In the genomic region with DNA sequence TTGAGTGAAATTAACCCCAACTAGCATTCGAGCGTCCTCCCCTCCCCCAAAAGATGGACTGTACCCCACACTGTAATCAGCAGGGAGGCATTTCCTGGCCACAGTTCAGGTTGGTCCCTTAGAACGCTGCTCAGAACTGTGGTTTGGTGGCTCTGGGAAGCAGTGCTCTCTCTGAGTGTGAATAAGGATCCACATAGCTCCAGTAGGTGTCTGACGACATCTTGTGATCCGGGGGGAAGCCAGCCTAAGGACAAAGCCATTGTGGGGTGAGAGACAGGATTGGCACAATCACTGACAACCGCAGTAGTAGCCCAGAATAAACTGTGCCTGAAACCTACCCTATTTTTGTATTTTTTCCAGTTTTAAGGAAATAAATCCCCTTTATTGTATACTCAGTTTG, we compare ENCODE assay signal across 18 cellular contexts.
DNase-seq lines count a peak whose midpoint lies in the region; ATAC-seq and TF ChIP-seq lines count a peak whose summit lies in the region.
"Had no signal": no experiment of that assay in that cellular context is flagged by ENCODE, and none has a peak within 500 bp of the region (broad histone marks: within the 10 kb centered on the region; RNA-seq: fewer than 3 reads in every experiment).

No MANE protein-coding gene starts in this region.

- no peak overlapping the region for H2BK120ac ChIP-seq in H9 (ENCODE audit: low read depth, low read length, poor library complexity, severe bottlenecking)
- H2BK120ac ChIP-seq in trophoblast cell (ENCODE audit: insufficient read depth, low read length, poor library complexity) = no peak overlapping the region

- no peak overlapping the region for H3K56ac ChIP-seq in H9 (ENCODE audit: insufficient read length, low read depth, low read length)

- ATAC-seq in RWPE2 (ENCODE audit: low read depth) = no peak
- no peak for ATAC-seq in HG03378 (IDR thresholded peaks at IDR 0.05; ENCODE audit: unreplicated experiment)
- ATAC-seq: PC-3 had no signal

- no peak overlapping the region for H2BK20ac ChIP-seq in H9 (ENCODE audit: low read depth, low read length, poor library complexity, severe bottlenecking)

- H2BK15ac ChIP-seq in H9 (ENCODE audit: low read depth, low read length) = no peak overlapping the region

- H3K27ac Mint-ChIP-seq in H9 = peak overlapping the region; percentile 8 to 85 (median 45); a peak in 5 of 7 replicates

- H3K18ac ChIP-seq in H9 (ENCODE audit: insufficient read length, low read depth, low read length) (no peak overlapping the region), trophoblast cell (ENCODE audit: low read length) (peak overlapping the region; percentile 19)

- H3K36me3 ChIP-seq in RWPE2 (ENCODE audit: low read depth) = no peaks in the 10 kb centered on the region
- no peaks in the 10 kb centered on the region for H3K36me3 ChIP-seq in iPS-15b (ENCODE audit: control insufficient read depth, insufficient read depth, low read length)
- peaks cover 0 to 3% of the 10 kb centered on the region in 2 experiments for H3K36me3 ChIP-seq in trophoblast cell (ENCODE audit: control insufficient read depth in 1 of 2, insufficient read depth in 2 of 2, low read length in 2 of 2)

- H3K4ac ChIP-seq in H9 (ENCODE audit: low read depth, low read length) (no peak overlapping the region), trophoblast cell (ENCODE audit: low read depth, low read length) (peak overlapping the region; percentile 76)

- peaks cover 82 to 83% of the 10 kb centered on the region in 2 experiments for H3K4me1 Mint-ChIP-seq in H9

- H2BK12ac ChIP-seq in H9 (ENCODE audit: insufficient read length, low read depth, low read length) = no peak overlapping the region
- H2BK12ac ChIP-seq in trophoblast cell (ENCODE audit: low read length) = no peak overlapping the region

- no peak overlapping the region for H3K4me3 ChIP-seq in RWPE2 (ENCODE audit: severe bottlenecking)
- H3K4me3 ChIP-seq in iPS-15b (ENCODE audit: low read depth, low read length) = no peak overlapping the region
- no peak overlapping the region for H3K4me3 ChIP-seq in trophoblast cell (ENCODE audit: low read depth, low read length)

- no peak overlapping the region for H3K23ac ChIP-seq in H9 (ENCODE audit: insufficient read length, low read depth, low read length)
- no peak overlapping the region for H3K23ac ChIP-seq in trophoblast cell (ENCODE audit: low read length)

- in situ Hi-C loops in G401 (cut with HindIII; ENCODE audit: low sequenced_read_pairs) = no loop called here

- H3K27ac ChIP-seq in H9 (ENCODE audit: insufficient read length, low read depth, low read length) = no peak overlapping the region
- H3K27ac ChIP-seq in RWPE2 (ENCODE audit: poor library complexity, severe bottlenecking) = peak overlapping the region; percentile 80
- no peak overlapping the region for H3K27ac ChIP-seq in trophoblast cell (ENCODE audit: low read depth, low read length)
- H3K27ac ChIP-seq: C4-2B had no signal

- H4K20me1 ChIP-seq in H9 (ENCODE audit: control insufficient read depth, insufficient read depth, insufficient read length) = no peaks in the 10 kb centered on the region

- no peak overlapping the region for H3K4me2 ChIP-seq in H9 (ENCODE audit: insufficient read depth, insufficient read length, low read length)
- H3K4me2 ChIP-seq in trophoblast cell (ENCODE audit: low read length) = no peak overlapping the region

- H3K4me1 ChIP-seq in H9 (ENCODE audit: insufficient read depth, low read length) = peaks cover 24% of the 10 kb centered on the region; the same call in 1 of the 2 replicates
- H3K4me1 ChIP-seq in RWPE2 (ENCODE audit: insufficient read depth, poor library complexity, severe bottlenecking) = peaks cover 39% of the 10 kb centered on the region
- H3K4me1 ChIP-seq in iPS-15b (ENCODE audit: control insufficient read depth, insufficient read depth, low read length) = peaks cover 32% of the 10 kb centered on the region
- H3K4me1 ChIP-seq in trophoblast cell (ENCODE audit: control insufficient read depth in 1 of 2, insufficient read depth in 2 of 2, low read length in 2 of 2) = peaks cover 22 to 24% of the 10 kb centered on the region in 2 experiments

- no peaks in the 10 kb centered on the region for H3K27me3 Mint-ChIP-seq in H9 (ENCODE audit: low read depth)

- H3K79me1 ChIP-seq in H9 (ENCODE audit: insufficient read depth, low read depth, low read length, poor library complexity, severe bottlenecking) = peaks cover 9% of the 10 kb centered on the region
- H3K79me1 ChIP-seq in trophoblast cell (ENCODE audit: low read length) = peaks cover 8% of the 10 kb centered on the region

- no peak overlapping the region for H3K14ac ChIP-seq in H9 (ENCODE audit: insufficient read depth, low read length)
- H3K14ac ChIP-seq in trophoblast cell (ENCODE audit: low read length) = peak overlapping the region; percentile 1

- H4K5ac ChIP-seq in H9 (ENCODE audit: insufficient read length, low read depth, low read length) = no peak overlapping the region

- no peaks in the 10 kb centered on the region for H3K9me3 Mint-ChIP-seq in H9

- H4K12ac ChIP-seq in trophoblast cell (ENCODE audit: low read depth, low read length) = no peak overlapping the region

- H3K27me3 ChIP-seq in H9 (ENCODE audit: insufficient read depth, low read length) (no peaks in the 10 kb centered on the region), RWPE2 (ENCODE audit: insufficient read depth, poor library complexity, severe bottlenecking) (no peaks in the 10 kb centered on the region), iPS-15b (ENCODE audit: control insufficient read depth, insufficient read depth, low read length) (no peaks in the 10 kb centered on the region), trophoblast cell (ENCODE audit: insufficient read depth, low read length) (no peaks in the 10 kb centered on the region)

- no peak overlapping the region for H4K91ac ChIP-seq in H9 (ENCODE audit: insufficient read length, low read depth, low read length)
- H4K91ac ChIP-seq in trophoblast cell (ENCODE audit: low read depth, low read length) = no peak overlapping the region

- no CpG with 5 or more reads among the region's 6 CpGs for WGBS in H9 (ENCODE audit: extremely low coverage, insufficient read length, low lambda C conversion rate)
- WGBS in trophoblast cell (ENCODE audit: extremely low coverage, insufficient coverage, insufficient read length) = no CpG with 5 or more reads among the region's 6 CpGs

- H3K9ac ChIP-seq in H9 (ENCODE audit: extremely low read depth, insufficient read length, low read length) = no peak overlapping the region
- H3K9ac ChIP-seq in iPS-15b (ENCODE audit: low read depth, low read length) = peak overlapping the region; percentile 48
- no peak overlapping the region for H3K9ac ChIP-seq in trophoblast cell (ENCODE audit: low read length)

- H4K8ac ChIP-seq in H9 (replicated peaks; ENCODE audit: insufficient read length, low read depth, low read length) (no peak overlapping the region), trophoblast cell (ENCODE audit: low read depth, low read length) (no peak overlapping the region)

- H3K9me3 ChIP-seq in H9 (ENCODE audit: control insufficient read depth, low read depth, low read length) = no peaks in the 10 kb centered on the region
- no peaks in the 10 kb centered on the region for H3K9me3 ChIP-seq in RWPE2 (ENCODE audit: severe bottlenecking)
- H3K9me3 ChIP-seq in iPS-15b (ENCODE audit: control insufficient read depth, insufficient read depth, low read length) = no peaks in the 10 kb centered on the region
- no peaks in the 10 kb centered on the region for H3K9me3 ChIP-seq in trophoblast cell (ENCODE audit: insufficient read depth, low read depth, low read length)

- H2AK5ac ChIP-seq in H9 (ENCODE audit: insufficient read length, low read length) (no peak overlapping the region), trophoblast cell (ENCODE audit: low read length) (no peak overlapping the region)

- H3K36me3 Mint-ChIP-seq in H9 (ENCODE audit: insufficient read depth in 1 of 3, low read depth in 3 of 3) = no peaks in the 10 kb centered on the region

- no peaks in the 10 kb centered on the region for H3K23me2 ChIP-seq in H9 (ENCODE audit: insufficient read length, low read depth, low read length, poor library complexity, severe bottlenecking)

- H2BK5ac ChIP-seq in H9 (ENCODE audit: insufficient read length, low read length) (no peak overlapping the region), trophoblast cell (ENCODE audit: low read depth, low read length, poor library complexity) (no peak overlapping the region)

- H3K79me2 ChIP-seq in H9 (ENCODE audit: insufficient read depth, low read length) (peaks cover 38% of the 10 kb centered on the region; the same call in 1 of the 2 replicates), trophoblast cell (ENCODE audit: control insufficient read depth, insufficient read depth, low read length, poor library complexity) (peaks cover 24% of the 10 kb centered on the region)

- no peak overlapping the region for H3T11ph ChIP-seq in H9 (ENCODE audit: low read length)

- no peak overlapping the region for H2AFZ ChIP-seq in H9 (ENCODE audit: low read length)
- no peak overlapping the region for H2AFZ ChIP-seq in trophoblast cell (ENCODE audit: insufficient read depth, low read length, poor library complexity)

- no peak for DNase-seq in H9
- no peak for DNase-seq in RWPE2 (ENCODE audit: low spot score)
- no peak for DNase-seq in trophoblast cell
- DNase-seq in hepatic stellate cell (ENCODE audit: low spot score) = no peak
- no peak for DNase-seq in DMS 273 (lab: John Stamatoyannopoulos, UW; ENCODE audit: unreplicated experiment)
- no peak for DNase-seq in G401 (ENCODE audit: low spot score)
- DNase-seq: COR-L47, HCEC 1CT, KG1, NCI-H1048, NCI-H1694, NCI-H345, NCI-H526 treated with DMSO at 0.1 percent for 48 hours, PC-3, SHP77 treated with DMSO at 0.1 percent for 48 hours had no signal

- TF ChIP-seq CTCF in H9 (conservative IDR thresholded peaks at IDR 0.05) (no peak), RWPE2 (IDR thresholded peaks at IDR 0.05; ENCODE audit: poor library complexity, severe bottlenecking) (no peak)

- H3K4me3 Mint-ChIP-seq in H9 = no peak overlapping the region; a peak in 1 of 5 replicates
